In the genomic region with DNA sequence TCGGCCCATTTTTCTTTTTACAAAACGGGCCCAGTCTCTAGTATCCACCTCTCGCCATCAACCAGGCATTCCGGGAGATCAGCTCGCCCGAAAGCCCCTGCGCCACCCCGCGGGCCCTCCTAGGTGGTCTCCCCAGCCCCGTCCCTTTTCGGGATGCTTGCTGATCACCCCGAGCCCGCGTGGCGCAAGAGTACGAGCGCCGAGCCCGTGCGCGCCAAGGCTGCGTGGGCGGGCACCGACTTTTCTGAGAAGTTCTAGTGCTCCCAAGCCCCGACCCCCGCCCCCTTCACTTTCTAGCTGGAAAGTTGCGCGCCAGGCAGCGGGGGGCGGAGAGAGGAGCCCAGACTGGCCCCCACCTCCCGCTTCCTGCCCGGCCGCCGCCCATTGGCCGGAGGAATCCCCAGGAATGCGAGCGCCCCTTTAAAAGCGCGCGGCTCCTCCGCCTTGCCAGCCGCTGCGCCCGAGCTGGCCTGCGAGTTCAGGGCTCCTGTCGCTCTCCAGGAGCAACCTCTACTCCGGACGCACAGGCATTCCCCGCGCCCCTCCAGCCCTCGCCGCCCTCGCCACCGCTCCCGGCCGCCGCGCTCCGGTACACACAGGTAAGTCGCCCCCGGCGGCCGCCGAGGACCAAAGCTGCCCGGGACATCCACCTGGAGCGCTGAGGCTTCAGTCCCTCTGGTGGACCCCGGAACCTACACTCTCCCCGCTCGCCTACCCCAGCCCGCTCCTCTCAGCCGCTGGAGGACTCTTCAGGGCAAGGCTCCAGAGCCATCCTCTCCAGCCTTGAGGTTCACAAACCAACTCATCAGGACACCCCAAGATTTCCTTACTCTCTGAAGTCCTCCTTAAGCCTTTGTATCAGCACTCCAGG, we compare ENCODE assay signal across 8 cellular contexts. TPM values are rescaled to one million over a fixed set of nuclear protein-coding genes. Genes with fewer than 3 reads are reported as not detected.
DNase-seq lines count a peak whose midpoint lies in the region; ATAC-seq, FAIRE-seq and TF ChIP-seq lines count a peak whose summit lies in the region.

THBS1 (plus strand) TSS at position 450 of the 871 bp plus-strand sequence. CDS start 779 bp downstream, outside the sequence.

- H3K36me3 Mint-ChIP-seq in CD14-positive monocyte: peaks cover 49 to 52% of the 10 kb centered on the region in 2 donors
- peaks cover 48% of the 10 kb centered on the region for H3K36me3 Mint-ChIP-seq in GM23338 (ENCODE audit: low read depth)
- peaks cover 5% of the 10 kb centered on the region for H3K36me3 Mint-ChIP-seq in progenitor cell of endocrine pancreas (ENCODE audit: insufficient read depth)

- ATAC-seq in GM23338 (peak; percentile 62), heart left ventricle (peak; percentile 33 to 73 (median 67)), HG03025 (IDR thresholded peaks at IDR 0.05; ENCODE audit: low FRiP score, unreplicated experiment) (no peak)

- H3K27me3 Mint-ChIP-seq in CD14-positive monocyte (ENCODE audit: low read depth in 3 of 3): peaks cover 18 to 54% (median 44%) of the 10 kb centered on the region in 3 donors
- H3K27me3 Mint-ChIP-seq in GM23338 (ENCODE audit: insufficient read depth, low read depth, poor library complexity): peaks cover 15% of the 10 kb centered on the region
- H3K27me3 Mint-ChIP-seq in progenitor cell of endocrine pancreas: peaks cover 29% of the 10 kb centered on the region

- TF ChIP-seq POLR2A in heart left ventricle (IDR thresholded peaks at IDR 0.05): peak in 1 of 2 donors; percentile 98

- H4K20me1 ChIP-seq in GM23338 (replicated peaks; ENCODE audit: insufficient read depth): no peaks in the 10 kb centered on the region; the same call in 1 of the 2 replicates

- peaks cover 10% of the 10 kb centered on the region; the same call in 1 of the 2 replicates for H3K27me3 ChIP-seq in GM23338 (ENCODE audit: insufficient read depth)
- H3K27me3 ChIP-seq in adipocyte (replicated peaks; ENCODE audit: control insufficient read depth, insufficient read depth, low read length): no peaks in the 10 kb centered on the region
- peaks cover 0 to 4% (median 0%) of the 10 kb centered on the region in 9 donors for H3K27me3 ChIP-seq in heart left ventricle

- H3F3A ChIP-seq in GM23338 (replicated peaks; ENCODE audit: low read depth): 0 out of 2 replicates have a peak, but pooled peaks cover 3% of the 10 kb centered on the region

- H3K4me2 ChIP-seq in GM23338: peak within 1 kb of the TSS; percentile 84

- H3K9me3 Mint-ChIP-seq in CD14-positive monocyte (peaks cover 0 to 5% (median 2%) of the 10 kb centered on the region in 7 donors), GM23338 (no peaks in the 10 kb centered on the region), progenitor cell of endocrine pancreas (ENCODE audit: low read depth) (no peaks in the 10 kb centered on the region)

- intact Hi-C loops in CD14-positive monocyte (cut with micrococcal nuclease) (loop anchor here (2.0 to 10.0 kb wide), 7 partner anchors 174 to 454 kb away; no protein-coding TSS in a partner anchor), heart left ventricle (cut with DNase I) (loop anchor here (1.0 to 10.0 kb wide), 22 partner anchors 89 to 876 kb away; no protein-coding TSS in a partner anchor)

- peak within 1 kb of the TSS in 6 of 7 donors; percentile 67 to 92 (median 86) for H3K27ac Mint-ChIP-seq in CD14-positive monocyte
- peak within 1 kb of the TSS; percentile 97 for H3K27ac Mint-ChIP-seq in GM23338
- H3K27ac Mint-ChIP-seq in progenitor cell of endocrine pancreas: peak within 1 kb of the TSS; percentile 94

- H3K4me1 Mint-ChIP-seq in CD14-positive monocyte (peaks cover 42% of the 10 kb centered on the region), GM23338 (peaks cover 36% of the 10 kb centered on the region), progenitor cell of endocrine pancreas (ENCODE audit: low read depth) (peaks cover 19% of the 10 kb centered on the region)

- FAIRE-seq in RCC 7860 (lab: Jason Lieb, UNC): no peak

- peak within 1 kb of the TSS; percentile 78 for H3K4me3 ChIP-seq in GM23338
- H3K4me3 ChIP-seq in adipocyte (ENCODE audit: low read length): peak within 1 kb of the TSS; percentile 82
- H3K4me3 ChIP-seq in heart left ventricle: peak within 1 kb of the TSS; percentile 35 to 78 (median 64)

- H3K9ac ChIP-seq in adipocyte (ENCODE audit: low read length): peak within 1 kb of the TSS; percentile 88

- peak within 1 kb of the TSS; percentile 95 for H3K27ac ChIP-seq in GM23338 (ENCODE audit: low read depth)
- H3K27ac ChIP-seq in heart left ventricle: peak within 1 kb of the TSS; percentile 61 to 97 (median 88)

- no peak within 1 kb of the TSS for H2AFZ ChIP-seq in GM23338

- peak; percentile 56 for DNase-seq in CD14-positive monocyte (ENCODE audit: low spot score)
- DNase-seq in GM23338 (ENCODE audit: low spot score): peak; percentile 98
- peak; percentile 82 for DNase-seq in RCC 7860 (ENCODE audit: low spot score)
- DNase-seq in adipocyte (ENCODE audit: low read depth): peak; percentile 99
- peak; percentile 85 to 93 (median 88) for DNase-seq in heart left ventricle
- peak; percentile 82 for DNase-seq in progenitor cell of endocrine pancreas (ENCODE audit: low spot score, unreplicated experiment)
- DNase-seq in COR-L47 (lab: John Stamatoyannopoulos, UW): no peak

- peaks cover 29% of the 10 kb centered on the region for H3K36me3 ChIP-seq in GM23338 (ENCODE audit: insufficient read depth)
- peaks cover 32% of the 10 kb centered on the region for H3K36me3 ChIP-seq in adipocyte (ENCODE audit: control insufficient read depth, insufficient read depth, low read length, severe bottlenecking)
- H3K36me3 ChIP-seq in heart left ventricle: peaks cover 0 to 39% (median 26%) of the 10 kb centered on the region in 9 donors

- H3K4me1 ChIP-seq in GM23338 (ENCODE audit: insufficient read depth): peaks cover 19% of the 10 kb centered on the region
- H3K4me1 ChIP-seq in adipocyte (ENCODE audit: control insufficient read depth, insufficient read depth, low read length): peaks cover 18% of the 10 kb centered on the region
- peaks cover 4 to 57% (median 31%) of the 10 kb centered on the region in 12 donors for H3K4me1 ChIP-seq in heart left ventricle

- 1 to 3% (median 2%) methylated on average over 43 to 71 of the region's 71 CpGs for WGBS in heart left ventricle, 4 donors

- H3K9me2 ChIP-seq in GM23338 (ENCODE audit: insufficient read depth): 0 out of 2 replicates have a peak, but pooled peaks cover 5% of the 10 kb centered on the region

- H3K4me3 Mint-ChIP-seq in CD14-positive monocyte (peak within 1 kb of the TSS; percentile 98), GM23338 (peak within 1 kb of the TSS; percentile 91), progenitor cell of endocrine pancreas (ENCODE audit: low read depth) (peak within 1 kb of the TSS; percentile 83)

- H3K9me3 ChIP-seq in adipocyte (ENCODE audit: control insufficient read depth, low read length): no peaks in the 10 kb centered on the region
- no peaks in the 10 kb centered on the region for H3K9me3 ChIP-seq in heart left ventricle

- H3K79me2 ChIP-seq in GM23338 (replicated peaks; ENCODE audit: insufficient read depth): peaks cover 20% of the 10 kb centered on the region

- TF ChIP-seq CTCF in CD14-positive monocyte (IDR thresholded peaks at IDR 0.05) (no peak), GM23338 (conservative IDR thresholded peaks at IDR 0.05; ENCODE audit: low read depth in 2 of 2) (no peak; a peak in 1 of 4 replicates), heart left ventricle (IDR thresholded peaks at IDR 0.05) (no peak), progenitor cell of endocrine pancreas (IDR thresholded peaks at IDR 0.05; ENCODE audit: unreplicated experiment) (peak; percentile 17)

TF ChIP-seq in GM23338, 12 proteins besides CTCF, POLR2A, EP300 and RAD21 (continues in another document):
- TF ChIP-seq POLR2AphosphoS5 (IDR thresholded peaks at IDR 0.05; ENCODE audit: low read depth) (peak; percentile 99), ZNF114 (CRISPR knock-in tag; IDR thresholded peaks at IDR 0.05) (0 out of 2 replicates have a peak, but pooled peaks have one; percentile 21), CREB1 (CRISPR knock-in tag; IDR thresholded peaks at IDR 0.05; ENCODE audit: low read depth) (peak; percentile 27; the same call in 1 of the 2 replicates), STAT1 (IDR thresholded peaks at IDR 0.05; ENCODE audit: unreplicated experiment) (no peak), REST (IDR thresholded peaks at IDR 0.05; ENCODE audit: unreplicated experiment) (no peak)

RNA-seq across cellular contexts. Expression of gene THBS1, which starts in this region (rescaled TPM):
- polyA plus RNA-seq in CD14-positive monocyte: 10 to 100 TPM in 1 of 2 donors, under 1 TPM in 1; 0.52 to 55.4 TPM
- 81.3 and 81.9 TPM in 2 replicates for total RNA-seq in GM23338 (2014; rRNA removed; shearing (Covaris generic))
- polyA plus RNA-seq in GM23338 (2016; fragmentation: Nextera tagmentation; extraction: Ambion mirVana): 14.2 and 21.7 TPM in 2 replicates
- 100 to 1,000 TPM in 5 of 9 donors, 10 to 100 TPM in 4; 21.0 to 573 (median 160) TPM for total RNA-seq in heart left ventricle
- polyA plus RNA-seq in heart left ventricle: 100 to 1,000 TPM in 1 of 2 donors, 1 to 10 TPM in 1; 8.5 to 179 TPM
- 22.9 and 34.6 TPM in 2 replicates for total RNA-seq in progenitor cell of endocrine pancreas
